ENCODE assay signal across 18 cellular contexts in the genomic region with DNA sequence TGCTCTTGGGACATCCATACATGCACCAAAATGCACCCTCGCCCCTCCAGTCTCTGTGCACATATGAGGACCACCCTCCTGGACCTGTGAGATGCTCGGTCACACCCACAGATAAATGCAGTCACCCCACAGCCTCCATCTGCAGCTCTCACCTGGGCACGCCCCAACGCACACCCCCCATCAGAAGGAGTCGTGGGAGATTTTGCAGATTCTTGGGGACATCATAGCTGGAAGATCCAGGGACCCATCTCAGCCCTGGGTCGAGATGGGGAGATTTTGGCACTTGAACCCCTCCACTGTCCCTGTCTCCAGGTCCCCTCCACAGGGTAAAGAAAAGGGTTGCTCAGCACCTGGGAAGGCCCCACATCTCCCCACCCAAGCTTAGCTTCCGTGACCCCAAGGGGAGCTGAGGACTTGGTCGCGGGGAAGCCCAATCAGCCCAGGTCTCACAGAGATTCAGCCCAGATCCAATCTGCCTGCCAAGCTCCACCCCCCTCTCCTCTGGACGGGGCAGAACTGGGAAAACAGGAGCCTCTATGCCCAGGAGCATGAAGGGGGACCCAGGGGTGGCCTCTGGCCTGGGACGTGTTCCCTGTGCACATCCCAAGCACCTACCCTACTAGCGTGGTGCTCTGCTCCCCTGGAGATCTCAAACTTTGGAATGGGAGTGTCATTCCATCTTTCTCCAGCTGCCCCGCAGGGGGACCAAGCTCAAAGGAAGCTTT.
DNase-seq lines count a peak whose midpoint lies in the region; ATAC-seq and TF ChIP-seq lines count a peak whose summit lies in the region.
"Had no signal": no experiment of that assay in that cellular context is flagged by ENCODE, and none has a peak within 500 bp of the region (broad histone marks: within the 10 kb centered on the region; RNA-seq: fewer than 3 reads in every experiment).

No MANE protein-coding gene starts in this region.

- no peak for TF ChIP-seq POLR2A in gastroesophageal sphincter (IDR thresholded peaks at IDR 0.05)

- peak overlapping the region in 2 of 4 donors; percentile 35 to 67 for H3K27ac ChIP-seq in gastroesophageal sphincter
- H3K27ac ChIP-seq: cardiac muscle cell, KMS-11, tibial artery, VCaP had no signal

- POLR2A ChIA-PET in activated CD4-positive, alpha-beta memory T cell treated with anti-CD3 and anti-CD28 coated beads, Interleukin-2, amount 10 ng/mL, durations not matched to agents 7 days and 5 days (lab: Charles Lee), result no interaction called here
- POLR2A ChIA-PET in naive thymus-derived CD8-positive, alpha-beta T cell (lab: Charles Lee), result no interaction called here

- no peak for TF ChIP-seq EP300 in gastroesophageal sphincter (IDR thresholded peaks at IDR 0.05)

- peaks cover 17% of the 10 kb centered on the region for H3K27me3 Mint-ChIP-seq in stimulated activated naive CD8-positive, alpha-beta T cell treated with anti-CD3 and anti-CD28 coated beads, Interleukin-15, Interleukin-2, amounts not matched to agents 100 ng/mL and 50 ng/mL, for 24 hours
- H3K27me3 Mint-ChIP-seq in stimulated activated naive CD8-positive, alpha-beta T cell treated with anti-CD3 and anti-CD28 coated beads, Interleukin-15, amount 100 ng/mL, for 72 hours, result peaks cover 55% of the 10 kb centered on the region
- H3K27me3 Mint-ChIP-seq in activated CD4-positive, alpha-beta memory T cell treated with anti-CD3 and anti-CD28 coated beads, Interleukin-2, amount 10 ng/mL, durations not matched to agents 7 days and 5 days, result peaks cover 47% of the 10 kb centered on the region
- H3K27me3 Mint-ChIP-seq in naive thymus-derived CD8-positive, alpha-beta T cell, result peaks cover 2 to 12% (median 5%) of the 10 kb centered on the region in 5 donors

- peaks cover 55% of the 10 kb centered on the region for H3K27me3 ChIP-seq in gastroesophageal sphincter
- H3K27me3 ChIP-seq: cardiac muscle cell had no signal

- H3K4me3 Mint-ChIP-seq in stimulated activated naive CD8-positive, alpha-beta T cell treated with anti-CD3 and anti-CD28 coated beads, Interleukin-15, Interleukin-2, amounts not matched to agents 100 ng/mL and 50 ng/mL, for 24 hours, result no peak overlapping the region
- H3K4me3 Mint-ChIP-seq in stimulated activated naive CD8-positive, alpha-beta T cell treated with anti-CD3 and anti-CD28 coated beads, Interleukin-15, amount 100 ng/mL, for 72 hours, result no peak overlapping the region
- H3K4me3 Mint-ChIP-seq in activated CD4-positive, alpha-beta memory T cell treated with anti-CD3 and anti-CD28 coated beads, Interleukin-2, amount 10 ng/mL, durations not matched to agents 7 days and 5 days, result peak overlapping the region; percentile 72
- peak overlapping the region in 8 of 10 donors; percentile 10 to 86 (median 65) for H3K4me3 Mint-ChIP-seq in naive thymus-derived CD8-positive, alpha-beta T cell

- H3K9me3 Mint-ChIP-seq in stimulated activated naive CD8-positive, alpha-beta T cell treated with anti-CD3 and anti-CD28 coated beads, Interleukin-15, Interleukin-2, amounts not matched to agents 100 ng/mL and 50 ng/mL, for 24 hours, result no peaks in the 10 kb centered on the region
- no peaks in the 10 kb centered on the region for H3K9me3 Mint-ChIP-seq in stimulated activated naive CD8-positive, alpha-beta T cell treated with anti-CD3 and anti-CD28 coated beads, Interleukin-15, amount 100 ng/mL, for 72 hours
- H3K9me3 Mint-ChIP-seq in activated CD4-positive, alpha-beta memory T cell treated with anti-CD3 and anti-CD28 coated beads, Interleukin-2, amount 10 ng/mL, durations not matched to agents 7 days and 5 days, result no peaks in the 10 kb centered on the region
- H3K9me3 Mint-ChIP-seq in naive thymus-derived CD8-positive, alpha-beta T cell, result no peaks in the 10 kb centered on the region

- H3K36me3 Mint-ChIP-seq in stimulated activated naive CD8-positive, alpha-beta T cell treated with anti-CD3 and anti-CD28 coated beads, Interleukin-15, Interleukin-2, amounts not matched to agents 100 ng/mL and 50 ng/mL, for 24 hours (ENCODE audit: low read depth), result no peaks in the 10 kb centered on the region
- H3K36me3 Mint-ChIP-seq in activated CD4-positive, alpha-beta memory T cell treated with anti-CD3 and anti-CD28 coated beads, Interleukin-2, amount 10 ng/mL, durations not matched to agents 7 days and 5 days (ENCODE audit: low read depth), result no peaks in the 10 kb centered on the region
- no peaks in the 10 kb centered on the region for H3K36me3 Mint-ChIP-seq in naive thymus-derived CD8-positive, alpha-beta T cell

- no peaks in the 10 kb centered on the region for H3K9me3 ChIP-seq in gastroesophageal sphincter
- H3K9me3 ChIP-seq: Caco-2, esophagus squamous epithelium, tibial artery had no signal

- CTCF ChIA-PET in activated CD4-positive, alpha-beta memory T cell treated with anti-CD3 and anti-CD28 coated beads, Interleukin-2, amount 10 ng/mL, durations not matched to agents 7 days and 5 days (lab: Charles Lee), result interaction anchor here (1.3 to 2.4 kb wide), 4 partner anchors 8 to 33 kb away, joined by 3 to 10 read pairs (median 5); no protein-coding TSS in a partner anchor

- TF ChIP-seq CTCF in gastroesophageal sphincter (IDR thresholded peaks at IDR 0.05), result no peak

- H3K4me1 ChIP-seq in gastroesophageal sphincter, result peaks cover 0 to 17% (median 0%) of the 10 kb centered on the region in 3 donors

- peaks cover 27% of the 10 kb centered on the region for H3K4me1 Mint-ChIP-seq in stimulated activated naive CD8-positive, alpha-beta T cell treated with anti-CD3 and anti-CD28 coated beads, Interleukin-15, Interleukin-2, amounts not matched to agents 100 ng/mL and 50 ng/mL, for 24 hours (ENCODE audit: low read depth)
- H3K4me1 Mint-ChIP-seq in stimulated activated naive CD8-positive, alpha-beta T cell treated with anti-CD3 and anti-CD28 coated beads, Interleukin-15, amount 100 ng/mL, for 72 hours, result peaks cover 25% of the 10 kb centered on the region
- peaks cover 35% of the 10 kb centered on the region for H3K4me1 Mint-ChIP-seq in activated CD4-positive, alpha-beta memory T cell treated with anti-CD3 and anti-CD28 coated beads, Interleukin-2, amount 10 ng/mL, durations not matched to agents 7 days and 5 days
- peaks cover 9 to 26% (median 14%) of the 10 kb centered on the region in 4 donors for H3K4me1 Mint-ChIP-seq in naive thymus-derived CD8-positive, alpha-beta T cell

- ATAC-seq in stimulated activated naive CD8-positive, alpha-beta T cell treated with anti-CD3 and anti-CD28 coated beads, Interleukin-15, amount 100 ng/mL, for 72 hours, result no peak
- ATAC-seq in naive thymus-derived CD8-positive, alpha-beta T cell, result no peak
- ATAC-seq in GM18502 (IDR thresholded peaks at IDR 0.05; ENCODE audit: poor library complexity, unreplicated experiment) (no peak), gastroesophageal sphincter (no peak), GM21529 (IDR thresholded peaks at IDR 0.05; ENCODE audit: unreplicated experiment) (no peak)
- ATAC-seq: left lobe of liver had no signal

- H3K4me3 ChIP-seq in gastroesophageal sphincter, result no peak overlapping the region
- H3K4me3 ChIP-seq: cardiac muscle cell, tibial artery had no signal

- H3K27ac Mint-ChIP-seq in stimulated activated naive CD8-positive, alpha-beta T cell treated with anti-CD3 and anti-CD28 coated beads, Interleukin-15, Interleukin-2, amounts not matched to agents 100 ng/mL and 50 ng/mL, for 24 hours, result peak overlapping the region; percentile 29
- H3K27ac Mint-ChIP-seq in stimulated activated naive CD8-positive, alpha-beta T cell treated with anti-CD3 and anti-CD28 coated beads, Interleukin-15, amount 100 ng/mL, for 72 hours, result peak overlapping the region in 1 of 2 donors; percentile 19
- peak overlapping the region; percentile 70 for H3K27ac Mint-ChIP-seq in activated CD4-positive, alpha-beta memory T cell treated with anti-CD3 and anti-CD28 coated beads, Interleukin-2, amount 10 ng/mL, durations not matched to agents 7 days and 5 days
- H3K27ac Mint-ChIP-seq in naive thymus-derived CD8-positive, alpha-beta T cell, result peak overlapping the region in 3 of 10 donors; percentile 7 to 79 (median 68)

- DNase-seq in stimulated activated naive CD8-positive, alpha-beta T cell treated with anti-CD3 and anti-CD28 coated beads, Interleukin-15, amount 100 ng/mL, for 72 hours, result no peak
- DNase-seq in activated CD4-positive, alpha-beta memory T cell treated with anti-CD3 and anti-CD28 coated beads, Interleukin-2, amount 10 ng/mL, durations not matched to agents 7 days and 5 days, result no peak
- DNase-seq in naive thymus-derived CD8-positive, alpha-beta T cell, result peak in 1 of 10 donors; percentile 23
- no peak for DNase-seq in DMS 273 treated with DMSO at 0.1 percent for 48 hours (lab: John Stamatoyannopoulos, UW)
- DNase-seq: amygdala, Caco-2, esophagus squamous epithelium, NCI-H1092 treated with DMSO at 0.1 percent for 48 hours, NCI-H526 had no signal

- 84% methylated on average over 5 of the region's 13 CpGs; no CpG with 5 or more reads in 1 of the 2 donors for WGBS in gastroesophageal sphincter (ENCODE audit: low coverage in 1 of 2), 2 donors

- no peaks in the 10 kb centered on the region for H3K36me3 ChIP-seq in gastroesophageal sphincter
- H3K36me3 ChIP-seq: cardiac muscle cell, esophagus squamous epithelium, tibial artery had no signal

Comparison
In these comparisons a context has a peak if more than half of its experiments do, and no peak if none do; other contexts are left out.
1. H3K4me3 Mint-ChIP-seq: peak in activated CD4-positive, alpha-beta memory T cell treated with anti-CD3 and anti-CD28 coated beads, Interleukin-2, amount 10 ng/mL, durations not matched to agents 7 days and 5 days (single experiment) and naive thymus-derived CD8-positive, alpha-beta T cell (8 of 10); none in stimulated activated naive CD8-positive, alpha-beta T cell treated with anti-CD3 and anti-CD28 coated beads, Interleukin-15, Interleukin-2, amounts not matched to agents 100 ng/mL and 50 ng/mL, for 24 hours (single experiment) and stimulated activated naive CD8-positive, alpha-beta T cell treated with anti-CD3 and anti-CD28 coated beads, Interleukin-15, amount 100 ng/mL, for 72 hours (0 of 2).